In the genomic region with DNA sequence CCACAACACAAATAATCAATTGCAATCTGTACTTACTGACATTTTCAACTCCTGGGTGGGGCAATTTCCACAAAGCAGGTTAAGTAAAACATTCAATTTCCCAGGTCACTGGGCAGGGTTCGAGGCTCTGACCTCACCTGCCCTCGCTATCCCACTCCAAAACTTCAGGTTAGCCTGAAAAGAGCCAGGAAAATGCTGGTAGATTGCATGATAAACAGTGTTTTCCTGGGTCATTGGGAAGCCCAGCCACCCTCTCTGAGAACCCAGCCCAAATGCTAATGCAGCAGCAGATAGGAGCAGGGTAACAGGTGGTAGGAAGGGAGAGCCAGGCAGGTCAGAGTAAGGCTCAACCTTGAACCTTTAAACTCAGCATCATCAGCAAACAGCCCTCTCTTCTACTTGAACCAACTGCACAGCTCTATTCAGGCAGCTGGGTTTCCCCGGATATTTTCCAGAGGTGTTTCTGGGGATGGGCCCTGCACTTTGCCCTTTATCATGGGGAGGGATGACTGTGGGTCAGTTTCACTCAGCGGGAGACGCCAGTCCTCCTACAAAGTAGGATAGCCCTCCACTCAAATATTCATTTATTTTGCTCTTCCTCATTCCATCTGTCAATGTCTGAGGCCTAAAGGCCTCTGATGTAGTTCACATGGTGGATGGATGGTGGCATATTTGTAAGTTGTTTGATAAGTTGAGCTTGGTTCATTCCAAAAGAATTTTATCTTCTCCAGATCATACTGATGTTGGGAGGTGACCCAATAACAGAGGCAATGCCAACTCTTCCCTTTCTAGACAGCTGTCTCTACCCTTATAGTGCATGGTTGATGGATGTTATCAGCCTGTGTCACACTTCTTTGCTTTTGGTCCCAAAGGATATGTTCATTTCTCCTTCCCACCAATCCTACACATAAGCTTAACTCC, we compare ENCODE assay signal across 2 cellular contexts.
TF ChIP-seq lines count a peak whose summit lies in the region.

No MANE protein-coding gene starts in this region.

TF ChIP-seq in H1, 55 proteins besides CTCF, POLR2A, EP300 and RAD21:
- TF ChIP-seq KDM4A (IDR thresholded peaks at IDR 0.05; ENCODE audit: low read depth, low read length, severe bottlenecking) (no peak), POU5F1 (IDR thresholded peaks at IDR 0.05; ENCODE audit: low read depth, low read length) (no peak), RNF2 (IDR thresholded peaks at IDR 0.05; ENCODE audit: borderline replicate concordance, low read depth, low read length, missing control alignments, poor library complexity, severe bottlenecking) (no peak), POLR2AphosphoS5 (IDR thresholded peaks at IDR 0.05; ENCODE audit: low read depth, low read length) (no peak), RXRA (IDR thresholded peaks at IDR 0.05; ENCODE audit: insufficient read depth, low read depth, low read length) (no peak), BCL11A (IDR thresholded peaks at IDR 0.05; ENCODE audit: low read depth in 2 of 2, low read length in 2 of 2) (no peak), CEBPB (IDR thresholded peaks at IDR 0.05; ENCODE audit: low read depth, low read length) (no peak), JUND (IDR thresholded peaks at IDR 0.05; ENCODE audit: low read length) (no peak), CHD2 (IDR thresholded peaks at IDR 0.05; ENCODE audit: low read length) (no peak), ASH2L (IDR thresholded peaks at IDR 0.05; ENCODE audit: low read length) (no peak), HDAC6 (IDR thresholded peaks at IDR 0.05; ENCODE audit: low read depth, low read length) (no peak)

TF ChIP-seq in liver, 16 proteins besides CTCF, POLR2A, EP300 and RAD21:
- no peak for TF ChIP-seq TAF1 (conservative IDR thresholded peaks at IDR 0.05)
- no peak for TF ChIP-seq FOXA2 (IDR thresholded peaks at IDR 0.05)
- no peak for TF ChIP-seq NR2F2 (IDR thresholded peaks at IDR 0.05)
- peak; percentile 55 to 62 for TF ChIP-seq RXRA (IDR thresholded peaks at IDR 0.05)
- peak; percentile 24 to 52 for TF ChIP-seq HNF4A (conservative IDR thresholded peaks at IDR 0.05)
- TF ChIP-seq FOXA1 (IDR thresholded peaks at IDR 0.05) = no peak
- TF ChIP-seq EGR1 (IDR thresholded peaks at IDR 0.05; ENCODE audit: low read depth in 2 of 2) = no peak
- TF ChIP-seq HNF4G (IDR thresholded peaks at IDR 0.05) = peak; percentile 15
- TF ChIP-seq SP1 (IDR thresholded peaks at IDR 0.05) = peak; percentile 31
